ENCODE assay signal across 11 cellular contexts in genomic region chr17:40534431-40535189, GRCh38. TPM values are rescaled to one million over a fixed set of nuclear protein-coding genes. Genes with fewer than 3 reads are reported as not detected.
DNase-seq lines count a peak whose midpoint lies in the region; ATAC-seq and TF ChIP-seq lines count a peak whose summit lies in the region.
"Had no signal": no experiment of that assay in that cellular context is flagged by ENCODE, and none has a peak within 500 bp of the region (broad histone marks: within the 10 kb centered on the region; RNA-seq: fewer than 3 reads in every experiment).

No MANE protein-coding gene starts in this region.

- no peaks in the 10 kb centered on the region for H3K9me3 Mint-ChIP-seq in activated CD8-positive, alpha-beta T cell treated with anti-CD3 and anti-CD28 coated beads for 36 hours
- H3K9me3 Mint-ChIP-seq in stimulated activated effector memory CD8-positive, alpha-beta T cell treated with anti-CD3 and anti-CD28 coated beads, Interleukin-12 subunit alpha, Interleukin-12 subunit beta, amount 100 ng/mL, for 72 hours = no peaks in the 10 kb centered on the region

- no peaks in the 10 kb centered on the region for H3K79me2 ChIP-seq in hepatocyte

- no peaks in the 10 kb centered on the region for H4K20me1 ChIP-seq in hepatocyte (ENCODE audit: insufficient read depth, poor library complexity, severe bottlenecking)

- peak overlapping the region; percentile 31 for H3K27ac ChIP-seq in hepatocyte
- H3K27ac ChIP-seq: KMS-11 had no signal

- no peak for TF ChIP-seq CTCF in activated CD8-positive, alpha-beta T cell treated with anti-CD3 and anti-CD28 coated beads for 36 hours (IDR thresholded peaks at IDR 0.05)
- TF ChIP-seq CTCF in hepatocyte (IDR thresholded peaks at IDR 0.05; ENCODE audit: poor library complexity) = no peak

- POLR2A ChIA-PET in activated CD8-positive, alpha-beta T cell treated with anti-CD3 and anti-CD28 coated beads for 36 hours (lab: Charles Lee) = interaction anchor here (0.6 to 19.7 kb wide), 6 partner anchors 9 to 117 kb away, joined by 3 to 548 read pairs (median 5); partner anchors contain the start of genes CCR7 and TOP2A

- 79% methylated on average over 11 of the region's 11 CpGs for WGBS in hepatocyte (ENCODE audit: low lambda C conversion rate, missing lambda C conversion rate)

- no peaks in the 10 kb centered on the region for H3K36me3 ChIP-seq in hepatocyte (replicated peaks; ENCODE audit: insufficient read depth, low read depth)

- no peaks in the 10 kb centered on the region for H3K27me3 ChIP-seq in hepatocyte

- H3K4me2 ChIP-seq in hepatocyte = no peak overlapping the region

- peaks cover 15% of the 10 kb centered on the region for H3K4me1 ChIP-seq in hepatocyte (ENCODE audit: insufficient read depth)

- H3K27me3 Mint-ChIP-seq in activated CD8-positive, alpha-beta T cell treated with anti-CD3 and anti-CD28 coated beads for 36 hours = no peaks in the 10 kb centered on the region

- H3K4me3 Mint-ChIP-seq in activated CD8-positive, alpha-beta T cell treated with anti-CD3 and anti-CD28 coated beads for 36 hours = peak overlapping the region; percentile 2
- H3K4me3 Mint-ChIP-seq in stimulated activated effector memory CD8-positive, alpha-beta T cell treated with anti-CD3 and anti-CD28 coated beads, Interleukin-12 subunit alpha, Interleukin-12 subunit beta, amount 100 ng/mL, for 72 hours = peak overlapping the region; percentile 78

- peak overlapping the region; percentile 95 for H3K27ac Mint-ChIP-seq in activated CD8-positive, alpha-beta T cell treated with anti-CD3 and anti-CD28 coated beads for 36 hours
- H3K27ac Mint-ChIP-seq in stimulated activated effector memory CD8-positive, alpha-beta T cell treated with anti-CD3 and anti-CD28 coated beads, Interleukin-12 subunit alpha, Interleukin-12 subunit beta, amount 100 ng/mL, for 72 hours = peak overlapping the region; percentile 80

- intact Hi-C loops in activated CD8-positive, alpha-beta T cell treated with anti-CD3 and anti-CD28 coated beads for 36 hours (cut with micrococcal nuclease) = loop anchor here (5.0 kb wide), 4 partner anchors 52 to 177 kb away; partner anchors contain the start of genes IGFBP4 and TOP2A

- CTCF ChIA-PET in activated CD8-positive, alpha-beta T cell treated with anti-CD3 and anti-CD28 coated beads for 36 hours (lab: Charles Lee) = interaction anchor here (0.6 to 15.3 kb wide), 16 partner anchors 11 to 232 kb away, joined by 3 to 234 read pairs (median 12); partner anchors contain the start of genes GJD3, IGFBP4 and TOP2A

- peaks cover 3% of the 10 kb centered on the region for H3K36me3 Mint-ChIP-seq in activated CD8-positive, alpha-beta T cell treated with anti-CD3 and anti-CD28 coated beads for 36 hours (ENCODE audit: low read depth)
- H3K36me3 Mint-ChIP-seq in stimulated activated effector memory CD8-positive, alpha-beta T cell treated with anti-CD3 and anti-CD28 coated beads, Interleukin-12 subunit alpha, Interleukin-12 subunit beta, amount 100 ng/mL, for 72 hours = peaks cover 25% of the 10 kb centered on the region

- no peak for ATAC-seq in activated CD8-positive, alpha-beta T cell treated with anti-CD3 and anti-CD28 coated beads for 36 hours
- no peak for ATAC-seq in stimulated activated effector memory CD8-positive, alpha-beta T cell treated with anti-CD3 and anti-CD28 coated beads, Interleukin-12 subunit alpha, Interleukin-12 subunit beta, amount 100 ng/mL, for 72 hours

- H3K9me2 ChIP-seq in hepatocyte (replicated peaks; ENCODE audit: insufficient read depth) = no peaks in the 10 kb centered on the region

- H3K4me3 ChIP-seq in hepatocyte = no peak overlapping the region

- no peak overlapping the region for H2AFZ ChIP-seq in hepatocyte

- H3K9me3 ChIP-seq in hepatocyte (ENCODE audit: low read depth) = no peaks in the 10 kb centered on the region

- H3K4me1 Mint-ChIP-seq in activated CD8-positive, alpha-beta T cell treated with anti-CD3 and anti-CD28 coated beads for 36 hours (ENCODE audit: low read depth) = peaks cover 90% of the 10 kb centered on the region
- peaks cover 81% of the 10 kb centered on the region for H3K4me1 Mint-ChIP-seq in stimulated activated effector memory CD8-positive, alpha-beta T cell treated with anti-CD3 and anti-CD28 coated beads, Interleukin-12 subunit alpha, Interleukin-12 subunit beta, amount 100 ng/mL, for 72 hours

- DNase-seq in activated CD8-positive, alpha-beta memory T cell treated with anti-CD3 and anti-CD28 coated beads, Interleukin-2, amount 50 U/mL, for 48 hours = peak; percentile 56
- DNase-seq in activated CD8-positive, alpha-beta memory T cell treated with anti-CD3 and anti-CD28 coated beads, Interleukin-2, amount 50 U/mL, for 4 hours = no peak
- no peak for DNase-seq in activated CD8-positive, alpha-beta T cell treated with anti-CD3 and anti-CD28 coated beads for 36 hours
- DNase-seq in hepatocyte (ENCODE audit: low spot score) (no peak), SKM-1 treated with dmso at 0.1 percent for 144 hours (lab: John Stamatoyannopoulos, UW; ENCODE audit: unreplicated experiment) (no peak), NOMO-1 treated with DMSO at 0.1 percent for 48 hours (lab: John Stamatoyannopoulos, UW; ENCODE audit: unreplicated experiment) (no peak)
- DNase-seq in stimulated activated effector memory CD8-positive, alpha-beta T cell treated with anti-CD3 and anti-CD28 coated beads, Interleukin-12 subunit alpha, Interleukin-12 subunit beta, amount 100 ng/mL, for 72 hours (ENCODE audit: low spot score in 2 of 2) = no peak
- DNase-seq in stimulated activated CD4-positive, alpha-beta T cell treated with anti-CD3 and anti-CD28 coated beads, Interleukin-12 subunit alpha, Interleukin-12 subunit beta, amount 100 ng/mL, for 4 hours = no peak
- DNase-seq: NCI-H226 had no signal

RNA-seq across cellular contexts. Expression of gene CCR7, which starts 30.7 kb away (rescaled TPM):
- 100 to 1,000 TPM; 297 to 302 TPM for total RNA-seq in activated CD8-positive, alpha-beta T cell treated with anti-CD3 and anti-CD28 coated beads for 36 hours
- total RNA-seq in hepatocyte = 0.16 and 2.8 TPM in 2 replicates
- polyA plus RNA-seq in hepatocyte = 2.9 and 4.1 TPM in 2 replicates
- total RNA-seq: SK-MEL-5 had no signal

RNA-seq across cellular contexts. Expression of gene TNS4, which starts 33.2 kb away (rescaled TPM):
- total RNA-seq in activated CD8-positive, alpha-beta T cell treated with anti-CD3 and anti-CD28 coated beads for 36 hours = 1 to 10 TPM; 5.8 to 6.3 TPM
- not detected in 2 replicates for total RNA-seq in hepatocyte
- 0.07 TPM in 2 replicates for polyA plus RNA-seq in hepatocyte
- total RNA-seq: SK-MEL-5 had no signal

Comparison
In these comparisons a context has a peak if more than half of its experiments do, and no peak if none do; other contexts are left out.
1. RNA of gene CCR7, which starts 30.7 kb away (total RNA-seq): 297 to 302 TPM in activated CD8-positive, alpha-beta T cell treated with anti-CD3 and anti-CD28 coated beads for 36 hours; 0.16 to 2.8 TPM in hepatocyte; every median in the first group is over 10 times any median in the second.